Comparison of ENCODE assay signal across 28 cellular contexts in the genomic region with DNA sequence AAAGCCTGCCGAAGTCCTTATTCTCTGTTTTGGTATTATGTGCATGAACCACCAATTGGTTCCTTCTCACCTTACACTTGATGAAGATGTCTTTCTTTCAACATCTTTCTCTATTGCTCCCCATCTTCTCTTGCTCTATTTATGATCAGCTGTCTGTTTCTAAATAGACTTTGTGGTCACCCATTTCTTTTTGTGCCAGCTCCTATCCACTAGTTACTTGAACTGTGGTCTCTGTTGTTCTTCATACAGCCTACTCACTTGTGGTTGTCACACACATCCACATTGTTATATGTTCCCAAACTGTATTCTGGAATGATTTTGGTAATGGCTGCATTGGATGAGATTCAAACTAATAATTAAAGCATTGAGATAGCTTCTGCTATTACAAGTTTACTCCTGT.
"Had no signal": no experiment of that assay in that cellular context is flagged by ENCODE, and none has a peak within 500 bp of the region (broad histone marks: within the 10 kb centered on the region; RNA-seq: fewer than 3 reads in every experiment).

No MANE protein-coding gene starts in this region.

- H3K9me3 ChIP-seq: colonic mucosa, esophagus muscularis mucosa, gastroesophageal sphincter, heart right ventricle, left lung, mucosa of descending colon, neutrophil, pancreas, prostate gland, sigmoid colon, thoracic aorta, tibial nerve, upper lobe of right lung, vagina had no signal

- H3K4me3 Mint-ChIP-seq: dendritic cell treated with granulocyte-macrophage colony-stimulating factor and Interleukin-4, amounts not matched to agents 40 ng/mL and 50 ng/mL, for 4 days; mesothelial cell of epicardium; naive thymus-derived CD4-positive, alpha-beta T cell; neural crest cell; stimulated activated naive B cell treated with anti-CD40 and anti-IgM and Interleukin-4, amounts not matched to agents 10 μg/mL and 1 μg/mL and 100 μg/mL, for 72 hours; stimulated activated naive CD8-positive, alpha-beta T cell treated with anti-CD3 and anti-CD28 coated beads, Interleukin-15, Interleukin-2, amounts not matched to agents 100 ng/mL and 50 ng/mL, for 24 hours had no signal

- H3K27me3 ChIP-seq: colonic mucosa, esophagus muscularis mucosa, sigmoid colon, tibial nerve, vagina had no signal

- H3K27ac Mint-ChIP-seq: dendritic cell treated with granulocyte-macrophage colony-stimulating factor and Interleukin-4, amounts not matched to agents 40 ng/mL and 50 ng/mL, for 4 days; mesothelial cell of epicardium; naive thymus-derived CD4-positive, alpha-beta T cell; stimulated activated naive B cell treated with anti-CD40 and anti-IgM and Interleukin-4, amounts not matched to agents 10 μg/mL and 1 μg/mL and 100 μg/mL, for 72 hours; stimulated activated naive CD8-positive, alpha-beta T cell treated with anti-CD3 and anti-CD28 coated beads, Interleukin-15, Interleukin-2, amounts not matched to agents 100 ng/mL and 50 ng/mL, for 24 hours had no signal

- H3K36me3 Mint-ChIP-seq: stimulated activated naive B cell treated with anti-CD40 and anti-IgM and Interleukin-4, amounts not matched to agents 10 μg/mL and 1 μg/mL and 100 μg/mL, for 72 hours had no signal

- H3K9me3 Mint-ChIP-seq: dendritic cell treated with granulocyte-macrophage colony-stimulating factor and Interleukin-4, amounts not matched to agents 40 ng/mL and 50 ng/mL, for 4 days; mesothelial cell of epicardium; stimulated activated naive B cell treated with anti-CD40 and anti-IgM and Interleukin-4, amounts not matched to agents 10 μg/mL and 1 μg/mL and 100 μg/mL, for 72 hours; stimulated activated naive CD8-positive, alpha-beta T cell treated with anti-CD3 and anti-CD28 coated beads, Interleukin-15, Interleukin-2, amounts not matched to agents 100 ng/mL and 50 ng/mL, for 24 hours had no signal

- H3K4me1 ChIP-seq: colonic mucosa, esophagus muscularis mucosa, foreskin keratinocyte, gastroesophageal sphincter, pancreas, prostate gland, sigmoid colon, tibial nerve, upper lobe of right lung, vagina had no signal

- H3K36me3 ChIP-seq: colonic mucosa, esophagus muscularis mucosa, gastroesophageal sphincter, neutrophil, pancreas, prostate gland, sigmoid colon, upper lobe of right lung, vagina had no signal

- H3K27me3 Mint-ChIP-seq: dendritic cell treated with granulocyte-macrophage colony-stimulating factor and Interleukin-4, amounts not matched to agents 40 ng/mL and 50 ng/mL, for 4 days had no signal

- H3K27ac ChIP-seq: colonic mucosa, esophagus muscularis mucosa, foreskin keratinocyte, gastroesophageal sphincter, heart right ventricle, left lung, neutrophil, pancreas, prostate gland, sigmoid colon, skin epidermis, thoracic aorta, tibial nerve, upper lobe of right lung, vagina had no signal

- H3K4me3 ChIP-seq: colonic mucosa, esophagus muscularis mucosa, gastroesophageal sphincter, heart right ventricle, left lung, mucosa of descending colon, pancreas, prostate gland, sigmoid colon, skin epidermis, thoracic aorta, tibial nerve, upper lobe of right lung, vagina had no signal

- H3K4me1 Mint-ChIP-seq: neural crest cell; stimulated activated naive B cell treated with anti-CD40 and anti-IgM and Interleukin-4, amounts not matched to agents 10 μg/mL and 1 μg/mL and 100 μg/mL, for 72 hours had no signal

- DNase-seq: colonic mucosa; effector memory CD4-positive, alpha-beta T cell; foreskin keratinocyte; heart right ventricle; left cardiac atrium; left lung; mesenchymal stem cell; mucosa of descending colon; naive thymus-derived CD4-positive, alpha-beta T cell; pancreas; right cardiac atrium; sigmoid colon; stimulated activated CD4-positive, alpha-beta T cell treated with anti-CD3 and anti-CD28 coated beads, Interleukin-15, amount 100 ng/mL, for 24 hours; stimulated activated CD4-positive, alpha-beta T cell treated with anti-CD3 and anti-CD28 coated beads, Interleukin-2, amount 100 ng/mL, for 48 hours; stimulated activated naive B cell treated with anti-CD40 and anti-IgM and Interleukin-4, amounts not matched to agents 10 μg/mL and 1 μg/mL and 100 μg/mL, for 72 hours; upper lobe of right lung had no signal
